4 cellular contexts compared by ENCODE assay signal in the genomic region with DNA sequence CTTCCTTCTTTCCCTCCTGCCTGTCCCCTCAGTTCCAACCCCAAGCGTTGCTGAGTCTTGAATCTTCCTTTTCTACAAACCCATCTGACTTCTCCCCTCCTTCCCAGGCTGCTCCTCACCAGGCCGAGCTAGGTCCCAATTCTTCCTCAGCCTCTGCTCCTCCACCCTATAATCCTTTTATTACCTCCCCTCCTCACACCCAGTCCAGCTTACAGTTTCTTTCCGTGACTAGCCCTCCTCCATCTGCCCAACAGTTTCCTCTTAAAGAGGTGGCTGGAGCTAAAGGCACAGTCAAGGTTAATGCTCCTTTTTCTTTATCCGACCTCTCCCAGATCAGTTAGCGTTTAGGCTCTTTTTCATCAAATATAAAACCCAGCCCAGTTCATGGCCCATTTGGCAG. TPM values are rescaled to one million over a fixed set of nuclear protein-coding genes. Genes with fewer than 3 reads are reported as not detected.
"Had no signal": no experiment of that assay in that cellular context is flagged by ENCODE, and none has a peak within 500 bp of the region (broad histone marks: within the 10 kb centered on the region; RNA-seq: fewer than 3 reads in every experiment).

No MANE protein-coding gene starts in this region.

RNA-seq across cellular contexts. Expression of gene FUT3, which starts 2.6 kb away (rescaled TPM):
- total RNA-seq: HT1080, IMR-90, M059J had no signal

RNA-seq across cellular contexts. Expression of gene FUT6, which starts 9.1 kb away (rescaled TPM):
- total RNA-seq: HT1080, IMR-90, M059J had no signal

RNA-seq across cellular contexts. Expression of gene FUT5, which starts 21.7 kb away (rescaled TPM):
- total RNA-seq: HepG2, HT1080, IMR-90, M059J had no signal
